Comparison of ENCODE assay signal across 12 cellular contexts in genomic region chr5:83011990-83012389, GRCh38.
DNase-seq lines count a peak whose midpoint lies in the region; ATAC-seq and TF ChIP-seq lines count a peak whose summit lies in the region.
"Had no signal": no experiment of that assay in that cellular context is flagged by ENCODE, and none has a peak within 500 bp of the region (broad histone marks: within the 10 kb centered on the region; RNA-seq: fewer than 3 reads in every experiment).

No MANE protein-coding gene starts in this region.

- H3K79me1 ChIP-seq in neuronal stem cell (ENCODE audit: low read depth, low read length), result no peaks in the 10 kb centered on the region

- no peak overlapping the region for H3K4me3 Mint-ChIP-seq in immature natural killer cell
- H3K4me3 Mint-ChIP-seq: HFFc6; stimulated activated naive CD8-positive, alpha-beta T cell treated with anti-CD3 and anti-CD28 coated beads, Interleukin-15, Interleukin-2, amounts not matched to agents 100 ng/mL and 50 ng/mL, for 24 hours had no signal

- no peak overlapping the region for H4K91ac ChIP-seq in neuronal stem cell (ENCODE audit: low read depth, low read length, poor library complexity)

- no peak overlapping the region for H3K9ac ChIP-seq in neuronal stem cell (ENCODE audit: low read depth, low read length, poor library complexity)

- H2BK5ac ChIP-seq in neuronal stem cell (ENCODE audit: low read length), result no peak overlapping the region

- peaks cover 0 to 2% (median 1%) of the 10 kb centered on the region in 3 donors for H3K27me3 Mint-ChIP-seq in immature natural killer cell (ENCODE audit: low read depth in 3 of 3)
- H3K27me3 Mint-ChIP-seq: stimulated activated naive CD8-positive, alpha-beta T cell treated with anti-CD3 and anti-CD28 coated beads, Interleukin-15, Interleukin-2, amounts not matched to agents 100 ng/mL and 50 ng/mL, for 24 hours had no signal

- intact Hi-C loops in vagina (cut with DNase I), result no loop called here

- no peaks in the 10 kb centered on the region for H3K36me3 ChIP-seq in neuronal stem cell (replicated peaks in 1 of 2; ENCODE audit: control insufficient read depth in 2 of 2, insufficient read depth in 2 of 2, low read length in 2 of 2)
- H3K36me3 ChIP-seq in vagina, result no peaks in the 10 kb centered on the region

- H2BK12ac ChIP-seq in neuronal stem cell (ENCODE audit: low read length), result no peak overlapping the region

- no peak overlapping the region for H2BK120ac ChIP-seq in neuronal stem cell (ENCODE audit: low read depth, low read length)

- H3K4me2 ChIP-seq in neuronal stem cell (ENCODE audit: insufficient read depth, low read length, poor library complexity, severe bottlenecking), result no peak overlapping the region

- H2AFZ ChIP-seq in neuronal stem cell (ENCODE audit: low read length), result no peak overlapping the region

- H3K36me3 Mint-ChIP-seq in immature natural killer cell, result peaks cover 0 to 3% (median 0%) of the 10 kb centered on the region in 3 donors

- ATAC-seq in GM18502 (IDR thresholded peaks at IDR 0.05; ENCODE audit: poor library complexity, unreplicated experiment), result peak; percentile 99
- ATAC-seq in GM21381 (IDR thresholded peaks at IDR 0.05; ENCODE audit: unreplicated experiment), result peak; percentile 100
- ATAC-seq in HG03095 (IDR thresholded peaks at IDR 0.05; ENCODE audit: unreplicated experiment), result peak; percentile 96

- H3K9me3 Mint-ChIP-seq in immature natural killer cell, result peaks cover 0 to 3% (median 0%) of the 10 kb centered on the region in 6 donors
- H3K9me3 Mint-ChIP-seq: HFFc6; stimulated activated naive CD8-positive, alpha-beta T cell treated with anti-CD3 and anti-CD28 coated beads, Interleukin-15, Interleukin-2, amounts not matched to agents 100 ng/mL and 50 ng/mL, for 24 hours had no signal

- H3K14ac ChIP-seq in neuronal stem cell (ENCODE audit: low read length), result no peak overlapping the region

- DNase-seq in SIG-M5 (lab: John Stamatoyannopoulos, UW) (peak; percentile 82), immature natural killer cell (no peak), neuronal stem cell (ENCODE audit: low spot score) (no peak), vagina (ENCODE audit: extremely low spot score in 2 of 2) (no peak), AG08395 (ENCODE audit: low spot score) (no peak)
- DNase-seq: activated naive CD4-positive, alpha-beta T cell; HFFc6; NCI-H2171 had no signal

- no peak overlapping the region for H3K4ac ChIP-seq in neuronal stem cell (ENCODE audit: low read length)

- H3K4me1 Mint-ChIP-seq in immature natural killer cell, result no peaks in the 10 kb centered on the region

- no peak overlapping the region for H2BK15ac ChIP-seq in neuronal stem cell (ENCODE audit: low read length)

- no peaks in the 10 kb centered on the region for H3K4me1 ChIP-seq in neuronal stem cell (ENCODE audit: control insufficient read depth in 2 of 2, insufficient read depth in 1 of 2, low read depth in 1 of 2, low read length in 2 of 2)
- no peaks in the 10 kb centered on the region for H3K4me1 ChIP-seq in vagina

- no peak overlapping the region for H3K27ac ChIP-seq in neuronal stem cell (replicated peaks; ENCODE audit: low read length)
- H3K27ac ChIP-seq in vagina, result no peak overlapping the region

- H3K18ac ChIP-seq in neuronal stem cell (ENCODE audit: low read length), result no peak overlapping the region

- H3K23ac ChIP-seq in neuronal stem cell (ENCODE audit: low read depth, low read length, poor library complexity), result no peak overlapping the region

- TF ChIP-seq POLR2A in vagina (IDR thresholded peaks at IDR 0.05), result no peak

- H3K27ac Mint-ChIP-seq in immature natural killer cell, result no peak overlapping the region
- H3K27ac Mint-ChIP-seq: HFFc6; stimulated activated naive CD8-positive, alpha-beta T cell treated with anti-CD3 and anti-CD28 coated beads, Interleukin-15, Interleukin-2, amounts not matched to agents 100 ng/mL and 50 ng/mL, for 24 hours had no signal

- WGBS in neuronal stem cell (ENCODE audit: extremely low coverage in 2 of 2, insufficient read length in 2 of 2, insufficient replicate concordance in 1 of 2), 2 donors, result no CpG with 5 or more reads among the region's 3 CpGs

- H3K27me3 ChIP-seq in neuronal stem cell (ENCODE audit: control insufficient read depth in 3 of 3, insufficient read depth in 3 of 3, low read depth in 1 of 3, low read length in 3 of 3), result no peaks in the 10 kb centered on the region
- H3K27me3 ChIP-seq in vagina, result no peaks in the 10 kb centered on the region

- no peak overlapping the region for H4K8ac ChIP-seq in neuronal stem cell (ENCODE audit: low read depth, low read length)

- no peak for TF ChIP-seq CTCF in vagina (IDR thresholded peaks at IDR 0.05)

- no peak overlapping the region for H2AK5ac ChIP-seq in neuronal stem cell (ENCODE audit: low read depth, low read length)

- peaks cover 0 to 9% of the 10 kb centered on the region in 2 donors for H3K9me3 ChIP-seq in neuronal stem cell (replicated peaks in 1 of 2; ENCODE audit: control insufficient read depth in 2 of 2, insufficient read depth in 1 of 2, low read depth in 1 of 2, low read length in 2 of 2)
- H3K9me3 ChIP-seq in vagina, result no peaks in the 10 kb centered on the region

- no peak overlapping the region for H3K4me3 ChIP-seq in neuronal stem cell (ENCODE audit: low read length in 2 of 2)
- H3K4me3 ChIP-seq in vagina, result no peak overlapping the region
